In the genomic region with DNA sequence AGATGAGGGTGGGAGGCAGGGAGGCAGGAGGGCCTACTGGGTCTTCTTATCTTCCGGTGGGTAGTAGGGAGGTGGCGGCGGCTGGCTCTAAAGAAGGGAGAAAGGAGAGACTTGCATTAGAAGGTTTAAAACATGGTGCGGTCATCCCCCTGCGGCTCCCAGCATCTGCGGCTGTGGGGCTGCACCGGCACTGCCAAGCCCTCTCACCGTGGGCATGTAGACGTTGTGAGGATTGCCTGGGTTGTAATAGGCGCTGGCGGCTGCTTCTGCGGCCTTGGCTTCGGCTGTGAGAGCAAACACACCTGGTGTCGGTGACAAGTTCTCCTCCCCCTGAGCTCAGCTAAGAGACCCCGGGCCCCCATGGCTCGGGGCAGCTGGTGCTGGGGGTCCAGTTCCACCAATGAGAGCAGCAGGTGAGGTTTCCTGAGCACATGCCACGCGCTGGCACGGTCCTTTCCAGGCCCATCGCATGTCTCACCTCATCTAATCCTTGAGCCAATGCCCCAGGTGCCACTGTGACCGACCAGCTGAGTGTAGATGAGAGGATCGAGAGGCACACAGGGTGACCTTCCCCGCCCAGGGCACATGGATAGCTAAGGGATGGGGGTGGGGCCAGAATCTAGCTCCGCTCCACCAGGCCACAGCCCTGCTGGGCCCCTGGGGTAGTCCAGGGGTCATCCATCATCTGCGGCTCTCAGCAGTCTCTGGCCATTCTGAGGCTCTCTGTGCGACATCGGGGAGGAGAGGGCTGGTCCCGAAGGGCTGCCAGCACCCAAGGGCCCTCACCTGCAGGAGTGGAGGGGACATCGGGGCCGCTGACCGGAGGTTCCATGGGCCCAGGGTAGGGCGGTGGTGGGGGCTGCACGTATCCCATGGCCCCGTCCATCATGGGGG, we compare ENCODE assay signal across 10 cellular contexts. TPM values are rescaled to one million over a fixed set of nuclear protein-coding genes. Genes with fewer than 3 reads are reported as not detected.
DNase-seq lines count a peak whose midpoint lies in the region; ATAC-seq, FAIRE-seq and TF ChIP-seq lines count a peak whose summit lies in the region.
"Had no signal": no experiment of that assay in that cellular context is flagged by ENCODE, and none has a peak within 500 bp of the region (broad histone marks: within the 10 kb centered on the region; RNA-seq: fewer than 3 reads in every experiment).

No MANE protein-coding gene starts in this region.

- H3K27me3 Mint-ChIP-seq in astrocyte (ENCODE audit: low read depth, unreplicated experiment) = no peaks in the 10 kb centered on the region
- no peaks in the 10 kb centered on the region for H3K27me3 Mint-ChIP-seq in activated CD8-positive, alpha-beta memory T cell treated with anti-CD3 and anti-CD28 coated beads, Interleukin-2, amount 10 ng/mL, durations not matched to agents 7 days and 5 days

- TF ChIP-seq CTCF in astrocyte (IDR thresholded peaks at IDR 0.05; ENCODE audit: insufficient read depth, low read depth, low read length) = no peak
- TF ChIP-seq CTCF in osteoblast (IDR thresholded peaks at IDR 0.05; ENCODE audit: extremely low read depth, low read depth, low read length) = no peak

- H2AFZ ChIP-seq in astrocyte (ENCODE audit: low read depth, low read length) (no peak overlapping the region), osteoblast (ENCODE audit: low read length) (no peak overlapping the region)

- no peak overlapping the region for H3K9ac ChIP-seq in astrocyte (ENCODE audit: low read length)

- no peak overlapping the region for H3K27ac ChIP-seq in astrocyte (ENCODE audit: low read depth, low read length)
- no peak overlapping the region for H3K27ac ChIP-seq in osteoblast (ENCODE audit: low read depth, low read length)
- H3K27ac ChIP-seq: C4-2B had no signal

- H3K36me3 ChIP-seq in astrocyte (ENCODE audit: insufficient read depth, low read length) (peaks cover 10% of the 10 kb centered on the region), osteoblast (ENCODE audit: insufficient read depth, low read length) (peaks cover 55% of the 10 kb centered on the region)

- H3K27me3 ChIP-seq in astrocyte (ENCODE audit: insufficient read depth, low read length) (no peaks in the 10 kb centered on the region), osteoblast (ENCODE audit: insufficient read depth, low read length) (no peaks in the 10 kb centered on the region)

- no peak overlapping the region for H3K4me2 ChIP-seq in astrocyte (ENCODE audit: low read length)
- no peak overlapping the region for H3K4me2 ChIP-seq in osteoblast (ENCODE audit: insufficient read depth, low read length)

- H3K4me1 ChIP-seq in astrocyte (ENCODE audit: insufficient read depth, low read length) = peaks cover 22% of the 10 kb centered on the region
- no peaks in the 10 kb centered on the region for H3K4me1 ChIP-seq in osteoblast (ENCODE audit: insufficient read depth, low read length)

- peaks cover 25% of the 10 kb centered on the region for H3K36me3 Mint-ChIP-seq in astrocyte (ENCODE audit: low read depth, unreplicated experiment)
- peaks cover 29% of the 10 kb centered on the region for H3K36me3 Mint-ChIP-seq in activated CD8-positive, alpha-beta memory T cell treated with anti-CD3 and anti-CD28 coated beads, Interleukin-2, amount 10 ng/mL, durations not matched to agents 7 days and 5 days

- H3K4me3 Mint-ChIP-seq in astrocyte (ENCODE audit: unreplicated experiment) = no peak overlapping the region
- no peak overlapping the region for H3K4me3 Mint-ChIP-seq in activated CD8-positive, alpha-beta memory T cell treated with anti-CD3 and anti-CD28 coated beads, Interleukin-2, amount 10 ng/mL, durations not matched to agents 7 days and 5 days
- H3K4me3 Mint-ChIP-seq: activated CD8-positive, alpha-beta T cell treated with anti-CD3 and anti-CD28 coated beads, Interleukin-2, amount 10 ng/mL, durations not matched to agents 7 days and 5 days; neural crest cell had no signal

- H3K4me1 Mint-ChIP-seq in astrocyte (ENCODE audit: low read depth, unreplicated experiment) = peaks cover 6% of the 10 kb centered on the region
- H3K4me1 Mint-ChIP-seq in activated CD8-positive, alpha-beta memory T cell treated with anti-CD3 and anti-CD28 coated beads, Interleukin-2, amount 10 ng/mL, durations not matched to agents 7 days and 5 days = peaks cover 25% of the 10 kb centered on the region

- DNase-seq in DMS53 treated with DMSO at 0.1 percent for 48 hours (lab: John Stamatoyannopoulos, UW; ENCODE audit: unreplicated experiment) (peak; percentile 54), astrocyte (ENCODE audit: low read depth) (no peak), osteoblast (ENCODE audit: insufficient read length, low spot score, missing footprints) (peak; percentile 80), ureter (ENCODE audit: low spot score) (no peak)
- no peak for DNase-seq in activated CD8-positive, alpha-beta memory T cell treated with anti-CD3 and anti-CD28 coated beads, Interleukin-2, amount 10 ng/mL, durations not matched to agents 7 days and 5 days
- DNase-seq: activated CD8-positive, alpha-beta T cell treated with anti-CD3 and anti-CD28 coated beads, Interleukin-2, amount 10 ng/mL, durations not matched to agents 7 days and 5 days; NCI-H1092 had no signal

- no peaks in the 10 kb centered on the region for H3K9me3 ChIP-seq in astrocyte (ENCODE audit: insufficient read depth, low read depth, low read length)
- H3K9me3 ChIP-seq in osteoblast (ENCODE audit: low read depth, low read length) = no peaks in the 10 kb centered on the region

- CTCF ChIA-PET in activated CD8-positive, alpha-beta memory T cell treated with anti-CD3 and anti-CD28 coated beads, Interleukin-2, amount 10 ng/mL, durations not matched to agents 7 days and 5 days (lab: Charles Lee) = interaction anchor here (0.9 to 4.2 kb wide), 10 partner anchors 9 to 93 kb away, joined by 3 to 39 read pairs (median 9); a partner anchor contains a TSS

- H3K79me2 ChIP-seq in astrocyte (ENCODE audit: insufficient read depth, low read length) (no peaks in the 10 kb centered on the region), osteoblast (ENCODE audit: insufficient read depth, low read length) (peaks cover 8% of the 10 kb centered on the region)

- H3K4me3 ChIP-seq in astrocyte (ENCODE audit: insufficient read depth, low read depth, low read length) = no peak overlapping the region
- no peak overlapping the region for H3K4me3 ChIP-seq in osteoblast (ENCODE audit: insufficient read depth, low read length)

- no peak for FAIRE-seq in astrocyte (lab: Jason Lieb, UNC)

- ATAC-seq in HG03571 (IDR thresholded peaks at IDR 0.05; ENCODE audit: unreplicated experiment) = no peak
- no peak for ATAC-seq in activated CD8-positive, alpha-beta memory T cell treated with anti-CD3 and anti-CD28 coated beads, Interleukin-2, amount 10 ng/mL, durations not matched to agents 7 days and 5 days
- ATAC-seq: activated CD8-positive, alpha-beta T cell treated with anti-CD3 and anti-CD28 coated beads, Interleukin-2, amount 10 ng/mL, durations not matched to agents 7 days and 5 days had no signal

- no peaks in the 10 kb centered on the region for H3K9me3 Mint-ChIP-seq in astrocyte (ENCODE audit: unreplicated experiment)
- no peaks in the 10 kb centered on the region for H3K9me3 Mint-ChIP-seq in activated CD8-positive, alpha-beta memory T cell treated with anti-CD3 and anti-CD28 coated beads, Interleukin-2, amount 10 ng/mL, durations not matched to agents 7 days and 5 days (ENCODE audit: low read depth)
- H3K9me3 Mint-ChIP-seq: neural crest cell had no signal

- H3K27ac Mint-ChIP-seq in astrocyte (ENCODE audit: unreplicated experiment) = peak overlapping the region; percentile 53
- no peak overlapping the region for H3K27ac Mint-ChIP-seq in activated CD8-positive, alpha-beta memory T cell treated with anti-CD3 and anti-CD28 coated beads, Interleukin-2, amount 10 ng/mL, durations not matched to agents 7 days and 5 days
- H3K27ac Mint-ChIP-seq: activated CD8-positive, alpha-beta T cell treated with anti-CD3 and anti-CD28 coated beads, Interleukin-2, amount 10 ng/mL, durations not matched to agents 7 days and 5 days had no signal

- H4K20me1 ChIP-seq in astrocyte (ENCODE audit: insufficient read depth, low read length) (peaks cover 6% of the 10 kb centered on the region), osteoblast (ENCODE audit: insufficient read depth, low read length) (peaks cover 3% of the 10 kb centered on the region)

RNA-seq across cellular contexts. Expression of a gene that starts 2.7 kb away (rescaled TPM):
- 2.5 and 2.7 TPM in 2 replicates for total RNA-seq in astrocyte
- total RNA-seq in osteoblast = 1.1 and 2.1 TPM in 2 replicates
- total RNA-seq in ureter = 75.3 TPM
- total RNA-seq in activated CD8-positive, alpha-beta memory T cell treated with anti-CD3 and anti-CD28 coated beads, Interleukin-2, amount 10 ng/mL, durations not matched to agents 7 days and 5 days = 100 to 1,000 TPM; 212 to 218 TPM

RNA-seq across cellular contexts. Expression of a gene that starts 8.2 kb away (rescaled TPM):
- total RNA-seq in astrocyte (65.6 and 72.6 TPM in 2 replicates), osteoblast (31.1 and 38.3 TPM in 2 replicates), ureter (104 TPM)
- 10 to 100 TPM; 71.3 to 79.1 TPM for total RNA-seq in activated CD8-positive, alpha-beta memory T cell treated with anti-CD3 and anti-CD28 coated beads, Interleukin-2, amount 10 ng/mL, durations not matched to agents 7 days and 5 days

RNA-seq across cellular contexts. Expression of a gene that starts 31.4 kb away (rescaled TPM):
- total RNA-seq in astrocyte = 5.6 and 5.9 TPM in 2 replicates
- total RNA-seq in osteoblast = 21.7 and 22.4 TPM in 2 replicates
- 44.9 TPM for total RNA-seq in ureter
- total RNA-seq in activated CD8-positive, alpha-beta memory T cell treated with anti-CD3 and anti-CD28 coated beads, Interleukin-2, amount 10 ng/mL, durations not matched to agents 7 days and 5 days = 10 to 100 TPM; 13.4 to 24.3 TPM

RNA-seq across cellular contexts. Expression of a gene that starts 49.8 kb away (rescaled TPM):
- total RNA-seq in astrocyte (15.4 and 20.1 TPM in 2 replicates), osteoblast (22.8 and 23.3 TPM in 2 replicates), ureter (16.2 TPM)
- total RNA-seq in activated CD8-positive, alpha-beta memory T cell treated with anti-CD3 and anti-CD28 coated beads, Interleukin-2, amount 10 ng/mL, durations not matched to agents 7 days and 5 days = 10 to 100 TPM; 33.3 to 33.6 TPM

RNA-seq across cellular contexts. Expression of a gene that starts 57.7 kb away (rescaled TPM):
- total RNA-seq in astrocyte (58.9 and 65.6 TPM in 2 replicates), osteoblast (36.6 and 37.1 TPM in 2 replicates), ureter (101 TPM)
- total RNA-seq in activated CD8-positive, alpha-beta memory T cell treated with anti-CD3 and anti-CD28 coated beads, Interleukin-2, amount 10 ng/mL, durations not matched to agents 7 days and 5 days = 100 to 1,000 TPM; 115 to 139 TPM

Comparison
In these comparisons a context has a peak if more than half of its experiments do, and no peak if none do; other contexts are left out.
1. DNase-seq: peak in DMS53 treated with DMSO at 0.1 percent for 48 hours (single experiment) and osteoblast (single experiment); none in astrocyte (single experiment), ureter (single experiment) and activated CD8-positive, alpha-beta memory T cell treated with anti-CD3 and anti-CD28 coated beads, Interleukin-2, amount 10 ng/mL, durations not matched to agents 7 days and 5 days (single experiment).
2. RNA of a gene that starts 2.7 kb away (total RNA-seq): 212 to 218 TPM in activated CD8-positive, alpha-beta memory T cell treated with anti-CD3 and anti-CD28 coated beads, Interleukin-2, amount 10 ng/mL, durations not matched to agents 7 days and 5 days and 75.3 TPM in ureter (single experiment); 2.5 to 2.7 TPM in astrocyte and 1.1 to 2.1 TPM in osteoblast; every median in the first group is over 10 times any median in the second.